In the genomic region with DNA sequence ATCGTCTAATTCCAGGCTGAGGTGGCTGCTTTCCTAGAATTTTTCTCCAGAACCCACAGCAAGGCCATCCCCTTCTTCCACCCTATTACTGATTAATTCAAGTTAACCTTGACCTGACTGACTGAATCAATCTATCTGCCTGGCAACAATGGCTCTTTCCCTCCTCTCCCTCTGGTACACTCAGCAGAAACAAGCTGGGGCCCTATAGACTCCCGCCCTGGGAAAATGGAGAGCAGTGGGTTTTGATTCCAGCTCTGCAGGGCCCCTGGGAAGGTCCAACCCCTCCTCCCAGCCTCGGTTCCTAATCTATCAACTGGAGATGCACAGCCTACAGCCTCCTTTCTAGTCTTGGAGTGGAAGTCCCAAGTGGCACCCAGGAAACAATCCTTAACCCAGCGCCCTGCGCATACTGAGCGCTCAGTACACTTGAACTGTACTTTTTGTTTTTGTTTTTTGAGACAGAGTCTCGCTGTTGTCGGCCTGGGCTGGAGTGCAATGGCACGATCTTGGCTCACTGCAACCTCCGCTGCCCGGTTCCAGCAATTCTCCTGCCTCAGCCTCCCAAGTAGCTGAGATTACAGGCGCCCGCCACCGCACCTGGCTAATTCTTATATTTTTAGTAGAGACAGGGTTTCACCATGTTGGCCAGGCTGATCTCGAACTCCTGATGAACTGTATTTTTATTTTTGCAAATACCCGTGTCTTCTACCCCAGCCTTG, we compare ENCODE assay signal across 1 cellular context.
TF ChIP-seq lines count a peak whose summit lies in the region.

No MANE protein-coding gene starts in this region.

TF ChIP-seq in A549, 52 proteins besides CTCF, POLR2A, EP300 and RAD21:
- TF ChIP-seq SMC3 (IDR thresholded peaks at IDR 0.05): no peak
- no peak for TF ChIP-seq BCL3 (IDR thresholded peaks at IDR 0.05)
- TF ChIP-seq PHF8 (IDR thresholded peaks at IDR 0.05; ENCODE audit: borderline replicate concordance, low read depth): no peak
- TF ChIP-seq RNF2 (IDR thresholded peaks at IDR 0.05; ENCODE audit: borderline replicate concordance, low read depth): no peak
- no peak for TF ChIP-seq HES2 (IDR thresholded peaks at IDR 0.05)
- no peak for TF ChIP-seq ESRRA (IDR thresholded peaks at IDR 0.05; ENCODE audit: borderline replicate concordance, low read length)
- no peak for TF ChIP-seq CHD4 (IDR thresholded peaks at IDR 0.05; ENCODE audit: borderline replicate concordance)
- TF ChIP-seq EHMT2 (IDR thresholded peaks at IDR 0.05; ENCODE audit: low read depth): no peak
- TF ChIP-seq, protein P1, sequence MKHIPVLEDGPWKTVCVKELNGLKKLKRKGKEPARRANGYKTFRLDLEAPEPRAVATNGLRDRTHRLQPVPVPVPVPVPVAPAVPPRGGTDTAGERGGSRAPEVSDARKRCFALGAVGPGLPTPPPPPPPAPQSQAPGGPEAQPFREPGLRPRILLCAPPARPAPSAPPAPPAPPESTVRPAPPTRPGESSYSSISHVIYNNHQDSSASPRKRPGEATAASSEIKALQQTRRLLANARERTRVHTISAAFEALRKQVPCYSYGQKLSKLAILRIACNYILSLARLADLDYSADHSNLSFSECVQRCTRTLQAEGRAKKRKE (CRISPR knock-in tag; IDR thresholded peaks at IDR 0.05; ENCODE audit: low read depth): no peak
- no peak for TF ChIP-seq FOXS1 (CRISPR knock-in tag; IDR thresholded peaks at IDR 0.05)
- no peak for TF ChIP-seq ZFP36 (IDR thresholded peaks at IDR 0.05; ENCODE audit: borderline replicate concordance, partially characterized antibody)
